ENCODE assay signal across 21 cellular contexts in the genomic region with DNA sequence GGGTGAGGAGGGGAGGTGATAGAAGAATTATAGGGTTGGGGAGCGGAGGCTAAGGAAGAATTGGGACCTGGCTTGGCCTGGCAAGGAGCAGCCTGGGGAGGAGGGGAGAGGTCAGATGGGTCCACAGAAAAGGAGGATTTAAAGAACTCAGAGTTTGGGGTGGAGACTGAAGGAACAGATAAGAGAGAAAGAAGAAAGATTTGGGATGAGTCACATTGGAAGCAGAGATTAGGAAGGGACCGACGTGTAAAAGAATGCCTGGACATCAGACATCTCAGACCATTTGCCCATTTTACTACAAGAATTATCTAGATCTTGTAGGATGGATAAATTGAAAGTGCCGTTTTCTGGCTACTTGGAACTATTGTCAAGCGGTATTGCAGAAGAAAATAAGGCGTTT.
"Had no signal": no experiment of that assay in that cellular context is flagged by ENCODE, and none has a peak within 500 bp of the region (broad histone marks: within the 10 kb centered on the region; RNA-seq: fewer than 3 reads in every experiment).

No MANE protein-coding gene starts in this region.

- H3K9me3 ChIP-seq: gastroesophageal sphincter, neutrophil, stomach, thoracic aorta, transverse colon had no signal

- H3K27me3 ChIP-seq: gastroesophageal sphincter, neutrophil, stomach, transverse colon had no signal

- ATAC-seq: esophagus mucosa; gastroesophageal sphincter; left colon; left ventricle myocardium superior; naive thymus-derived CD8-positive, alpha-beta T cell; sciatic nerve had no signal

- H3K9me3 Mint-ChIP-seq: naive thymus-derived CD8-positive, alpha-beta T cell had no signal

- H3K4me3 ChIP-seq: coronary artery, gastroesophageal sphincter, lung, stomach, thoracic aorta, transverse colon had no signal

- DNase-seq: effector CD4-positive, alpha-beta T cell; foreskin fibroblast; glutamatergic neuron; kidney; left colon; left ventricle myocardium superior; naive thymus-derived CD8-positive, alpha-beta T cell; posterior cingulate gyrus; stimulated activated CD4-positive, alpha-beta T cell treated with anti-CD3 and anti-CD28 coated beads, Interleukin-2, amount 100 ng/mL, for 24 hours; stimulated activated CD4-positive, alpha-beta T cell treated with anti-CD3 and anti-CD28 coated beads, Interleukin-4, amount 100 ng/mL, for 4 hours; stimulated activated naive CD4-positive, alpha-beta T cell; stomach; substantia nigra; transverse colon had no signal

- H3K27me3 Mint-ChIP-seq: naive thymus-derived CD8-positive, alpha-beta T cell had no signal

- H3K36me3 ChIP-seq: gastroesophageal sphincter, neutrophil, stomach, thoracic aorta, transverse colon had no signal

- H3K27ac ChIP-seq: coronary artery, gastroesophageal sphincter, neutrophil, stomach, thoracic aorta, transverse colon had no signal

- FAIRE-seq: kidney had no signal

- H3K4me3 Mint-ChIP-seq: naive thymus-derived CD8-positive, alpha-beta T cell had no signal
